In genomic region chr2:10080536-10081304, GRCh38 we compare ENCODE assay signal across 8 cellular contexts. TPM values are rescaled to one million over a fixed set of nuclear protein-coding genes. Genes with fewer than 3 reads are reported as not detected.
DNase-seq lines count a peak whose midpoint lies in the region; ATAC-seq, FAIRE-seq and TF ChIP-seq lines count a peak whose summit lies in the region.

No MANE protein-coding gene starts in this region.

- H3K9me1 ChIP-seq in endothelial cell of umbilical vein (replicated peaks; ENCODE audit: control insufficient read depth, extremely low read depth, insufficient read depth, low read length), result no peaks in the 10 kb centered on the region

- TF ChIP-seq POLR2A in endothelial cell of umbilical vein (IDR thresholded peaks at IDR 0.05; ENCODE audit: low read depth, low read length) (no peak), prostate gland (IDR thresholded peaks at IDR 0.05) (no peak)

- FAIRE-seq in endothelial cell of umbilical vein (lab: Jason Lieb, UNC), result peak; percentile 15

- H3K4me1 ChIP-seq in BLaER1 (peaks cover 27% of the 10 kb centered on the region), NT2/D1 (ENCODE audit: insufficient read depth, insufficient read length) (no peaks in the 10 kb centered on the region), endothelial cell of umbilical vein (ENCODE audit: control insufficient read depth, extremely low read depth, insufficient read depth, low read length) (no peaks in the 10 kb centered on the region), prostate gland (replicated peaks) (no peaks in the 10 kb centered on the region)

- H3K79me2 ChIP-seq in endothelial cell of umbilical vein (ENCODE audit: control insufficient read depth, insufficient read depth, low read length), result no peaks in the 10 kb centered on the region

- intact Hi-C loops in endothelial cell of umbilical vein (cut with micrococcal nuclease) (loop anchor here (1.0 kb wide), 1 partner anchor 17 kb away; no protein-coding TSS in a partner anchor), prostate gland (cut with DNase I) (no loop called here)

- H3K9me3 ChIP-seq in BLaER1, result no peaks in the 10 kb centered on the region
- no peaks in the 10 kb centered on the region for H3K9me3 ChIP-seq in NT2/D1 (ENCODE audit: insufficient read depth, low read length)
- H3K9me3 ChIP-seq in endothelial cell of umbilical vein (replicated peaks; ENCODE audit: control insufficient read depth, insufficient read depth, low read length), result no peaks in the 10 kb centered on the region
- no peaks in the 10 kb centered on the region for H3K9me3 ChIP-seq in prostate gland

- H3K4me2 ChIP-seq in BLaER1 (peak overlapping the region; percentile 94), endothelial cell of umbilical vein (ENCODE audit: insufficient read depth, low read length) (no peak overlapping the region)

- CTCF ChIA-PET in endothelial cell of umbilical vein (lab: Charles Lee), result interaction anchor here (3.1 to 20.2 kb wide), 3 partner anchors 9 to 355 kb away, joined by 24 to 485 read pairs (median 47); no protein-coding TSS in a partner anchor

- H3K27me3 ChIP-seq in BLaER1 (peaks cover 94% of the 10 kb centered on the region), NT2/D1 (ENCODE audit: insufficient read depth, insufficient read length) (peaks cover 32% of the 10 kb centered on the region), endothelial cell of umbilical vein (ENCODE audit: control insufficient read depth in 2 of 2, insufficient read depth in 2 of 2, low read length in 2 of 2) (peaks cover 50 to 64% of the 10 kb centered on the region in 2 experiments), prostate gland (replicated peaks; ENCODE audit: insufficient read depth) (peaks cover 7% of the 10 kb centered on the region)

- dilution Hi-C loops in endothelial cell of umbilical vein (cut with MboI; ENCODE audit: extremely low pct_ligation_motif_present, low sequenced_read_pairs), result no loop called here

- H3K9ac ChIP-seq in BLaER1, result 0 out of 2 replicates have a peak overlapping the region, but pooled peaks have one; percentile 38
- H3K9ac ChIP-seq in NT2/D1 (ENCODE audit: insufficient read length, low read depth), result peak overlapping the region; percentile 32
- H3K9ac ChIP-seq in endothelial cell of umbilical vein (replicated peaks; ENCODE audit: extremely low read depth, insufficient read depth, low read length), result no peak overlapping the region

- BruUV-seq in endothelial cell of umbilical vein (replicated peaks; lab: Mats Ljungman, UMichigan), result no TSS peak

- peak; percentile 21 for ATAC-seq in GM19452 (IDR thresholded peaks at IDR 0.05; ENCODE audit: unreplicated experiment)

- no peak for TF ChIP-seq CTCF in endothelial cell of umbilical vein (IDR thresholded peaks at IDR 0.05; ENCODE audit: extremely low read depth in 1 of 2, insufficient read depth in 1 of 2, low read depth in 1 of 2, low read length in 2 of 2)
- no peak for TF ChIP-seq CTCF in prostate gland (IDR thresholded peaks at IDR 0.05)

- H3K36me3 ChIP-seq in BLaER1, result no peaks in the 10 kb centered on the region
- H3K36me3 ChIP-seq in NT2/D1 (ENCODE audit: insufficient read depth, insufficient read length, low read length), result no peaks in the 10 kb centered on the region
- no peaks in the 10 kb centered on the region for H3K36me3 ChIP-seq in endothelial cell of umbilical vein (ENCODE audit: control insufficient read depth in 2 of 2, extremely low read depth in 1 of 2, insufficient read depth in 2 of 2, low read length in 2 of 2)
- H3K36me3 ChIP-seq in prostate gland, result no peaks in the 10 kb centered on the region

- WGBS in prostate gland, result 11% methylated on average over 39 of the region's 45 CpGs

- H3K27ac ChIP-seq in BLaER1 (no peak overlapping the region), endothelial cell of umbilical vein (ENCODE audit: insufficient read depth, low read depth, low read length) (no peak overlapping the region), prostate gland (peak overlapping the region in 1 of 2 donors; percentile 35)

- POLR2A ChIA-PET in endothelial cell of umbilical vein (lab: Charles Lee), result no interaction called here

- H4K20me1 ChIP-seq in BLaER1 (peaks cover 45% of the 10 kb centered on the region), endothelial cell of umbilical vein (replicated peaks; ENCODE audit: control insufficient read depth, extremely low read depth, insufficient read depth, low read length) (no peaks in the 10 kb centered on the region)

- H2AFZ ChIP-seq in endothelial cell of umbilical vein (ENCODE audit: low read depth, low read length), result peak overlapping the region; percentile 7

- DNase-seq in NT2/D1 (ENCODE audit: low read depth, low spot score), result no peak
- DNase-seq in endothelial cell of umbilical vein (ENCODE audit: low read depth, low spot score), result no peak
- no peak for DNase-seq in prostate gland (ENCODE audit: low spot score)
- DNase-seq in SHP77 treated with DMSO at 0.1 percent for 48 hours (lab: John Stamatoyannopoulos, UW), result no peak
- DNase-seq in cortex of kidney (lab: John Stamatoyannopoulos, UW), result no peak
- no peak for DNase-seq in NCI-H146 treated with DMSO at 0.1 percent for 48 hours (lab: John Stamatoyannopoulos, UW; ENCODE audit: unreplicated experiment)

- H3K4me3 ChIP-seq in BLaER1, result peak overlapping the region; percentile 69
- H3K4me3 ChIP-seq in NT2/D1 (ENCODE audit: insufficient read length, low read depth), result peak overlapping the region; percentile 26
- no peak overlapping the region for H3K4me3 ChIP-seq in endothelial cell of umbilical vein (replicated peaks in 1 of 3; ENCODE audit: insufficient read depth in 1 of 3, low read depth in 1 of 3, low read length in 3 of 3)
- H3K4me3 ChIP-seq in prostate gland, result peak overlapping the region; percentile 38 to 44

TF ChIP-seq in endothelial cell of umbilical vein, 7 proteins besides CTCF, POLR2A, EP300 and RAD21:
- TF ChIP-seq MAX (IDR thresholded peaks at IDR 0.05; ENCODE audit: insufficient read depth, insufficient read length), result no peak
- peak; percentile 94 for TF ChIP-seq EZH2 (IDR thresholded peaks at IDR 0.05; ENCODE audit: borderline replicate concordance, low read depth, low read length, severe bottlenecking)
- TF ChIP-seq JUN (IDR thresholded peaks at IDR 0.05; ENCODE audit: borderline replicate concordance, insufficient read depth, insufficient read length, low read depth), result no peak

RNA-seq across cellular contexts. Expression of gene CYS1, which starts 0.5 kb away (rescaled TPM):
- total RNA-seq in endothelial cell of umbilical vein, result 0.25 TPM in 1 of 2 replicates, not detected in the other
- 0.03 TPM in 1 of 2 replicates, not detected in the other for polyA plus RNA-seq in endothelial cell of umbilical vein
- polyA plus RNA-seq in endothelial cell of umbilical vein (2011; cell fraction: cytosol; rRNA removed), result 0.01 and 0.03 TPM in 2 replicates
- 0.04 TPM in 1 of 2 replicates, not detected in the other for polyA plus RNA-seq in endothelial cell of umbilical vein (2011; cell fraction: nucleus; rRNA removed)
- 0.08 TPM in 1 of 2 replicates, not detected in the other for polyA plus RNA-seq in endothelial cell of umbilical vein (2012)
- polyA minus RNA-seq in endothelial cell of umbilical vein, result not detected in 2 replicates
- not detected for polyA minus RNA-seq in endothelial cell of umbilical vein (2011; cell fraction: cytosol; rRNA and poly(A)+ RNA removed)
- polyA minus RNA-seq in endothelial cell of umbilical vein (2011; cell fraction: nucleus; rRNA and poly(A)+ RNA removed), result not detected in 2 replicates
- 1 to 10 TPM; 1.5 to 5.2 TPM for total RNA-seq in prostate gland

RNA-seq across cellular contexts. Expression of gene KLF11, which starts 37.4 kb away (rescaled TPM):
- 11.0 and 11.3 TPM in 2 replicates for total RNA-seq in endothelial cell of umbilical vein
- polyA plus RNA-seq in endothelial cell of umbilical vein, result 10.2 and 10.5 TPM in 2 replicates
- polyA plus RNA-seq in endothelial cell of umbilical vein (2011; cell fraction: cytosol; rRNA removed), result 8.7 and 9.3 TPM in 2 replicates
- polyA plus RNA-seq in endothelial cell of umbilical vein (2011; cell fraction: nucleus; rRNA removed), result 11.0 and 12.5 TPM in 2 replicates
- polyA plus RNA-seq in endothelial cell of umbilical vein (2012), result 4.2 and 5.3 TPM in 2 replicates
- polyA minus RNA-seq in endothelial cell of umbilical vein, result 22.9 and 28.0 TPM in 2 replicates
- 23.4 TPM for polyA minus RNA-seq in endothelial cell of umbilical vein (2011; cell fraction: cytosol; rRNA and poly(A)+ RNA removed)
- 8.2 and 10.0 TPM in 2 replicates for polyA minus RNA-seq in endothelial cell of umbilical vein (2011; cell fraction: nucleus; rRNA and poly(A)+ RNA removed)
- 10 to 100 TPM in 1 of 2 donors, 1 to 10 TPM in 1; 4.3 to 37.9 TPM for total RNA-seq in prostate gland

RNA-seq across cellular contexts. Expression of gene RRM2, which starts 41.8 kb away (rescaled TPM):
- total RNA-seq in endothelial cell of umbilical vein (220 and 246 TPM in 2 replicates), prostate gland (1 to 10 TPM; 1.9 to 6.1 TPM)
- 40.9 and 58.0 TPM in 2 replicates for polyA plus RNA-seq in endothelial cell of umbilical vein
- polyA plus RNA-seq in endothelial cell of umbilical vein (2011; cell fraction: cytosol; rRNA removed), result 64.3 and 82.1 TPM in 2 replicates
- polyA plus RNA-seq in endothelial cell of umbilical vein (2011; cell fraction: nucleus; rRNA removed), result 66.4 and 74.8 TPM in 2 replicates
- polyA plus RNA-seq in endothelial cell of umbilical vein (2012), result 94.1 and 188 TPM in 2 replicates
- 65.3 and 69.9 TPM in 2 replicates for polyA minus RNA-seq in endothelial cell of umbilical vein
- 124 TPM for polyA minus RNA-seq in endothelial cell of umbilical vein (2011; cell fraction: cytosol; rRNA and poly(A)+ RNA removed)
- polyA minus RNA-seq in endothelial cell of umbilical vein (2011; cell fraction: nucleus; rRNA and poly(A)+ RNA removed), result 65.7 and 66.2 TPM in 2 replicates

Comparison
In these comparisons a context has a peak if more than half of its experiments do, and no peak if none do; other contexts are left out.
1. H3K4me3 ChIP-seq: peak in BLaER1 (single experiment), NT2/D1 (single experiment) and prostate gland (2 of 2); none in endothelial cell of umbilical vein (0 of 3).
2. RNA of gene RRM2, which starts 41.8 kb away (total RNA-seq): 220 to 246 TPM in endothelial cell of umbilical vein; 1.9 to 6.1 TPM in prostate gland; every median in the first group is over 10 times any median in the second.